32 cellular contexts compared by ENCODE assay signal in genomic region chr2:236244256-236244655, GRCh38. TPM values are rescaled to one million over a fixed set of nuclear protein-coding genes. Genes with fewer than 3 reads are reported as not detected.
"Had no signal": no experiment of that assay in that cellular context is flagged by ENCODE, and none has a peak within 500 bp of the region (broad histone marks: within the 10 kb centered on the region; RNA-seq: fewer than 3 reads in every experiment).

No MANE protein-coding gene starts in this region.

- H3K36me3 ChIP-seq: esophagus muscularis mucosa, gastrocnemius medialis, WERI-Rb-1 had no signal

- H3K36me3 Mint-ChIP-seq: activated naive CD8-positive, alpha-beta T cell had no signal

- ATAC-seq: activated CD4-positive, CD25-positive, alpha-beta regulatory T cell treated with anti-CD3 and anti-CD28 coated beads, Interleukin-2, amount 50 U/mL, for 24 hours; activated CD8-positive, alpha-beta T cell treated with anti-CD3 and anti-CD28 coated beads for 36 hours; activated T-cell treated with anti-CD3 and anti-CD28 coated beads, Interleukin-2, amount 50 U/mL, for 4 hours; activated T-helper 17 cell treated with anti-CD3 and anti-CD28 coated beads, Interleukin-2, amount 50 U/mL, for 72 hours; body of pancreas; foreskin keratinocyte; gastrocnemius medialis; T-helper 17 cell had no signal

- H3K27ac ChIP-seq: body of pancreas, esophagus muscularis mucosa, foreskin keratinocyte, WERI-Rb-1 had no signal

- H3K4me3 ChIP-seq: body of pancreas, esophagus muscularis mucosa, gastrocnemius medialis had no signal

- H3K9me3 Mint-ChIP-seq: activated B cell treated with CpG ODN at 0.5 μM for 24 hours; activated CD8-positive, alpha-beta T cell treated with anti-CD3 and anti-CD28 coated beads for 36 hours; activated T-cell treated with anti-CD3 and anti-CD28 coated beads, Interleukin-2, amount 50 U/mL, for 4 hours; activated T-helper 17 cell treated with anti-CD3 and anti-CD28 coated beads, Interleukin-2, amount 50 U/mL, for 72 hours; T-helper 2 cell treated with Interferon-gamma antibody and Interleukin-4, amounts not matched to agents 5 μg/mL and 100 μg/mL, for 36 hours had no signal

- H3K4me3 Mint-ChIP-seq: activated B cell treated with CpG ODN at 0.5 μM for 24 hours; activated CD8-positive, alpha-beta T cell treated with anti-CD3 and anti-CD28 coated beads for 36 hours; activated naive CD8-positive, alpha-beta T cell; activated T-cell treated with anti-CD3 and anti-CD28 coated beads, Interleukin-2, amount 50 U/mL, for 4 hours; activated T-helper 17 cell treated with anti-CD3 and anti-CD28 coated beads, Interleukin-2, amount 50 U/mL, for 72 hours; T-helper 17 cell; T-helper 2 cell treated with Interferon-gamma antibody and Interleukin-4, amounts not matched to agents 5 μg/mL and 100 μg/mL, for 36 hours had no signal

- H3K9me3 ChIP-seq: body of pancreas, esophagus muscularis mucosa, gastrocnemius medialis had no signal

- DNase-seq: activated B cell treated with CpG ODN at 0.5 μM for 24 hours; activated CD4-positive, alpha-beta T cell treated with anti-CD3 and anti-CD28 coated beads for 48 hours; activated CD4-positive, alpha-beta T cell treated with anti-CD3 and anti-CD28 coated beads, Interleukin-2, amount 50 U/mL, for 1 hour; activated CD4-positive, alpha-beta T cell treated with anti-CD3 and anti-CD28 coated beads, Interleukin-2, amount 50 U/mL, for 48 hours; activated CD8-positive, alpha-beta memory T cell treated with anti-CD3 and anti-CD28 coated beads for 24 hours; activated CD8-positive, alpha-beta T cell treated with anti-CD3 and anti-CD28 coated beads for 36 hours; activated effector memory CD4-positive, alpha-beta T cell treated with Interleukin-2 at 50 U/mL for 16 hours; activated gamma-delta T cell treated with Interleukin-2 at 50 U/mL for 16 hours; activated naive CD4-positive, alpha-beta T cell treated with anti-CD3 and anti-CD28 coated beads, Interleukin-2, amount 50 U/mL, for 16 hours; activated naive CD4-positive, alpha-beta T cell treated with Interleukin-2 at 50 U/mL for 16 hours; activated T-cell treated with anti-CD3 and anti-CD28 coated beads, Interleukin-2, amount 50 U/mL, for 4 hours; amniotic stem cell; aorta; body of pancreas; caudate nucleus; effector memory CD4-positive, alpha-beta T cell; erythroblast; foreskin keratinocyte; gastrocnemius medialis; glutamatergic neuron; T-helper 1 cell; T-helper 17 cell; T1000; WERI-Rb-1 had no signal

- H3K27ac Mint-ChIP-seq: activated B cell treated with CpG ODN at 0.5 μM for 24 hours; activated CD8-positive, alpha-beta T cell treated with anti-CD3 and anti-CD28 coated beads for 36 hours; activated naive CD8-positive, alpha-beta T cell; activated T-helper 17 cell treated with anti-CD3 and anti-CD28 coated beads, Interleukin-2, amount 50 U/mL, for 72 hours; T-helper 17 cell; T-helper 2 cell treated with Interferon-gamma antibody and Interleukin-4, amounts not matched to agents 5 μg/mL and 100 μg/mL, for 36 hours had no signal

- H3K4me1 Mint-ChIP-seq: activated B cell treated with CpG ODN at 0.5 μM for 24 hours; activated T-helper 17 cell treated with anti-CD3 and anti-CD28 coated beads, Interleukin-2, amount 50 U/mL, for 72 hours; T-helper 17 cell had no signal

- H3K27me3 ChIP-seq: body of pancreas, gastrocnemius medialis had no signal

- H3K4me1 ChIP-seq: foreskin keratinocyte had no signal

RNA-seq across cellular contexts. Expression of gene ASB18, which starts 19.9 kb away (rescaled TPM):
- total RNA-seq: activated B cell treated with CpG ODN at 0.5 μM for 24 hours; activated CD8-positive, alpha-beta T cell treated with anti-CD3 and anti-CD28 coated beads for 36 hours; activated T-cell treated with anti-CD3 and anti-CD28 coated beads, Interleukin-2, amount 50 U/mL, for 4 hours; activated T-helper 17 cell treated with anti-CD3 and anti-CD28 coated beads, Interleukin-2, amount 50 U/mL, for 72 hours; aorta; body of pancreas; chondrocyte; dermis microvascular lymphatic vessel endothelial cell; esophagus muscularis mucosa; foreskin keratinocyte; T-helper 17 cell had no signal
- polyA plus RNA-seq: adipose tissue, aorta, foreskin keratinocyte had no signal
